Comparison of ENCODE assay signal across 13 cellular contexts in genomic region chr18:9802774-9803697, GRCh38.
A peak's percentile ranks its signal among the peaks of the same experiment; 100 is the strongest.
DNase-seq lines count a peak whose midpoint lies in the region; ATAC-seq and TF ChIP-seq lines count a peak whose summit lies in the region.
"Had no signal": no experiment of that assay in that cellular context is flagged by ENCODE, and none has a peak within 500 bp of the region (broad histone marks: within the 10 kb centered on the region; RNA-seq: fewer than 3 reads in every experiment).

No MANE protein-coding gene starts in this region.

- H3K4me3 ChIP-seq in ACC112 (ENCODE audit: low read depth, low read length), result no peak overlapping the region
- no peak overlapping the region for H3K4me3 ChIP-seq in dorsolateral prefrontal cortex

- H3K9me3 Mint-ChIP-seq in neural crest cell (no peaks in the 10 kb centered on the region), Calu3 (ENCODE audit: low read depth, unreplicated experiment) (no peaks in the 10 kb centered on the region)

- intact Hi-C loops in dorsolateral prefrontal cortex (cut with DNase I) (loop anchor here in 1 of 2 donors (10.0 kb wide), 2 partner anchors 112 to 152 kb away; partner anchors contain the start of gene VAPA), Calu3 (cut with micrococcal nuclease; ENCODE audit: unreplicated experiment) (no loop called here)

- H3K36me3 ChIP-seq in ACC112 (ENCODE audit: insufficient read depth, low read length), result no peaks in the 10 kb centered on the region; the same call in 1 of the 2 replicates

- TF ChIP-seq CTCF in dorsolateral prefrontal cortex (IDR thresholded peaks at IDR 0.05 in 54 of 56, conservative IDR thresholded peaks at IDR 0.05 in 2 of 56; ENCODE audit: low read depth in 1 of 56, partially characterized antibody in 56 of 56) (no peak), neural crest cell (conservative IDR thresholded peaks at IDR 0.05) (no peak), Calu3 (IDR thresholded peaks at IDR 0.05; ENCODE audit: unreplicated experiment) (no peak)

- DNase-seq in NCI-H2227 treated with DMSO at 0.1 percent for 48 hours (lab: John Stamatoyannopoulos, UW) (peak; percentile 79), dorsolateral prefrontal cortex (no peak), neural crest cell (ENCODE audit: low read depth, low spot score) (no peak), Calu3 (no peak)
- DNase-seq in activated CD4-positive, alpha-beta T cell treated with anti-CD3 and anti-CD28 coated beads, Interleukin-2, amount 50 U/mL, for 48 hours, result no peak
- DNase-seq in activated naive CD4-positive, alpha-beta T cell (lab: John Stamatoyannopoulos, UW), result no peak
- DNase-seq: activated CD4-positive, CD25-positive, alpha-beta regulatory T cell treated with anti-CD3 and anti-CD28 coated beads, Interleukin-2, amount 50 U/mL, for 72 hours; AML-193; GF-D8; left cardiac atrium had no signal

- CTCF ChIA-PET in Calu3 (lab: Charles Lee), result no interaction called here

- H3K36me3 Mint-ChIP-seq in neural crest cell (ENCODE audit: low read depth), result peaks cover 7% of the 10 kb centered on the region
- H3K36me3 Mint-ChIP-seq in Calu3 (ENCODE audit: insufficient read depth, unreplicated experiment), result no peaks in the 10 kb centered on the region

- H3K4me3 Mint-ChIP-seq in neural crest cell, result peak overlapping the region; percentile 69
- no peak overlapping the region for H3K4me3 Mint-ChIP-seq in Calu3 (ENCODE audit: low read depth, unreplicated experiment)
- H3K4me3 Mint-ChIP-seq: IgD-negative memory B cell had no signal

- ATAC-seq in GM18909 (IDR thresholded peaks at IDR 0.05; ENCODE audit: poor library complexity, unreplicated experiment), result no peak

- peaks cover 32% of the 10 kb centered on the region for H3K4me1 ChIP-seq in ACC112 (ENCODE audit: control insufficient read depth, insufficient read depth, low read length, unreplicated experiment)

- H2AFZ ChIP-seq in ACC112 (ENCODE audit: low read length, unreplicated experiment), result no peak overlapping the region

- H3K79me2 ChIP-seq in ACC112 (ENCODE audit: control insufficient read depth, insufficient read depth, low read length, unreplicated experiment), result peaks cover 5% of the 10 kb centered on the region

- H3K27ac Mint-ChIP-seq in neural crest cell (ENCODE audit: unreplicated experiment) (peak overlapping the region; percentile 97), Calu3 (ENCODE audit: unreplicated experiment) (no peak overlapping the region)

- no TSS peak for BruUV-seq in Calu3 (replicated peaks; lab: Mats Ljungman, UMichigan)

- H3K27me3 ChIP-seq in ACC112 (ENCODE audit: insufficient read depth, low read length), result no peaks in the 10 kb centered on the region
- no peaks in the 10 kb centered on the region for H3K27me3 ChIP-seq in dorsolateral prefrontal cortex

- H3K27ac ChIP-seq in ACC112 (ENCODE audit: low read depth, low read length) (peak overlapping the region; percentile 53), dorsolateral prefrontal cortex (peak overlapping the region in 39 of 59 donors; percentile 1 to 79 (median 46))

- no peaks in the 10 kb centered on the region for H3K27me3 Mint-ChIP-seq in neural crest cell (ENCODE audit: low read depth)
- no peaks in the 10 kb centered on the region for H3K27me3 Mint-ChIP-seq in Calu3 (ENCODE audit: unreplicated experiment)
- H3K27me3 Mint-ChIP-seq: IgD-negative memory B cell had no signal

- peaks cover 52% of the 10 kb centered on the region for H3K4me1 Mint-ChIP-seq in neural crest cell
- peaks cover 9% of the 10 kb centered on the region for H3K4me1 Mint-ChIP-seq in Calu3 (ENCODE audit: low read depth, unreplicated experiment)
